In the genomic region with DNA sequence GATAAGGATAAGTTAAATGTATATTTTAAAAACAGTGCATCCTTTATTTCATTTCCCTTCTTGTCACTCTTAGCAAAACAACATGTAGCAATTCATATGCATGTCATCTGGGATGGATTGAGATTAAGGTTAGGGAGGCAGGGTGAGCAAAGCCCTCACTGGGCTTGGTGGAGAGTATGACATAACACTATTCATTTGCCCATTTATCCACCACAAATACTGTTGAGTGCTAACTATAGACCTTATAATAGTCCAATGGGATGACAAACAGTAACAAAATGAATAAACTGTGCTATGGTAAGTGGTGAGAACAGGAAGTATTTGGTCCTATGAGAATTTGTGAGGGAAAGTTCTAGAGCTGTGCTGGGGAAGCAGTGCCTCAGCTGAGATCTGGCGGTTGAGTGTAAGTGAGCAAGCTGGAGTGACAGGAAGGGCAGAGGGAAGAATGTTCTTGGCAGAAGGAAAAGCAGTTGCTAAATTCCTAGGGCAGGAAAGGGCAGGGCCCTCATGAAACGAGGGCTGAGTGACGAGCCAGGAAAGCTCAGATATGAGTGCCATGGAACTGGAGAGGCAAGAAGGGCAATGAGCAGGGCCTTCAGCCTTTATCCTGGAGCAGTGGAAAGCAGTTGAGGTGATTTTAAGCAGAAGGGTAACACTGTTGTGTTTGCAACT, we compare ENCODE assay signal across 11 cellular contexts. TPM values are rescaled to one million over a fixed set of nuclear protein-coding genes. Genes with fewer than 3 reads are reported as not detected.
DNase-seq lines count a peak whose midpoint lies in the region; ATAC-seq and TF ChIP-seq lines count a peak whose summit lies in the region.
"Had no signal": no experiment of that assay in that cellular context is flagged by ENCODE, and none has a peak within 500 bp of the region (broad histone marks: within the 10 kb centered on the region; RNA-seq: fewer than 3 reads in every experiment).

No MANE protein-coding gene starts in this region.

- intact Hi-C loops in CD14-positive monocyte (cut with micrococcal nuclease) (loop anchor here in 1 of 2 donors (10.0 kb wide), 2 partner anchors 98 to 178 kb away; no protein-coding TSS in a partner anchor), natural killer cell (cut with micrococcal nuclease) (no loop called here)

- ATAC-seq in natural killer cell = no peak
- ATAC-seq: body of pancreas had no signal

- H3K27me3 Mint-ChIP-seq in CD14-positive monocyte (ENCODE audit: low read depth in 3 of 3) = no peaks in the 10 kb centered on the region
- H3K27me3 Mint-ChIP-seq in natural killer cell (ENCODE audit: low read depth in 2 of 2) = no peaks in the 10 kb centered on the region
- H3K27me3 Mint-ChIP-seq: IgD-negative memory B cell had no signal

- no peak for TF ChIP-seq CTCF in CD14-positive monocyte (IDR thresholded peaks at IDR 0.05)
- no peak for TF ChIP-seq CTCF in RWPE1 (conservative IDR thresholded peaks at IDR 0.05; ENCODE audit: low read depth)
- TF ChIP-seq CTCF in natural killer cell (IDR thresholded peaks at IDR 0.05) = no peak

- no peak for DNase-seq in CD14-positive monocyte (ENCODE audit: low spot score)
- peak; percentile 44 for DNase-seq in RWPE1 (ENCODE audit: low spot score)
- DNase-seq in fibroblast of the conjunctiva (ENCODE audit: low read depth) = peak; percentile 52
- DNase-seq in mucosa of gallbladder (ENCODE audit: low spot score) = peak; percentile 11
- DNase-seq in natural killer cell = no peak
- no peak for DNase-seq in central memory CD4-positive, alpha-beta T cell
- DNase-seq in NCI-H1436 (lab: John Stamatoyannopoulos, UW) = no peak
- no peak for DNase-seq in NCI-H446 (lab: John Stamatoyannopoulos, UW)
- DNase-seq: activated CD4-positive, alpha-beta T cell treated with anti-CD3 and anti-CD28 coated beads for 1 hour; body of pancreas had no signal

- H3K9me3 Mint-ChIP-seq in CD14-positive monocyte = no peaks in the 10 kb centered on the region
- H3K9me3 Mint-ChIP-seq in natural killer cell = no peaks in the 10 kb centered on the region
- H3K9me3 Mint-ChIP-seq: IgD-negative memory B cell had no signal

- peaks cover 18 to 28% of the 10 kb centered on the region in 2 donors for H3K36me3 Mint-ChIP-seq in CD14-positive monocyte
- H3K36me3 Mint-ChIP-seq in natural killer cell = no peaks in the 10 kb centered on the region

- H3K27ac Mint-ChIP-seq in CD14-positive monocyte (peak overlapping the region; percentile 55 to 88 (median 79)), natural killer cell (no peak overlapping the region)
- H3K27ac Mint-ChIP-seq: IgD-negative memory B cell had no signal

- H3K4me3 Mint-ChIP-seq in CD14-positive monocyte (peak overlapping the region; percentile 39 to 65), natural killer cell (no peak overlapping the region)
- H3K4me3 Mint-ChIP-seq: IgD-negative memory B cell had no signal

- CTCF ChIA-PET in RWPE1 (lab: Yijun Ruan, JAX) = interaction anchor here (0.6 kb wide), 1 partner anchor 24 kb away, joined by 4 read pairs; no protein-coding TSS in a partner anchor

- H3K4me1 Mint-ChIP-seq in CD14-positive monocyte (peaks cover 64% of the 10 kb centered on the region), natural killer cell (peaks cover 18 to 30% of the 10 kb centered on the region in 2 donors)

- peak overlapping the region; percentile 71 for H3K27ac ChIP-seq in RWPE1
- H3K27ac ChIP-seq: body of pancreas had no signal

- POLR2A ChIA-PET in RWPE1 (lab: Yijun Ruan, JAX; ENCODE audit: low non-redundant PET) = no interaction called here

RNA-seq across cellular contexts. Expression of a gene that starts 6.7 kb away (rescaled TPM):
- polyA plus RNA-seq in CD14-positive monocyte = 10 to 100 TPM; 30.4 to 35.5 TPM
- 113 TPM for total RNA-seq in mucosa of gallbladder
- total RNA-seq in natural killer cell = 10 to 100 TPM; 21.0 to 26.3 (median 26.1) TPM

Comparison
In these comparisons a context has a peak if more than half of its experiments do, and no peak if none do; other contexts are left out.
1. DNase-seq: peak in RWPE1 (single experiment), fibroblast of the conjunctiva (single experiment) and mucosa of gallbladder (single experiment); none in CD14-positive monocyte (single experiment), natural killer cell (single experiment), central memory CD4-positive, alpha-beta T cell (single experiment), NCI-H1436 (single experiment) and NCI-H446 (0 of 2).
2. H3K27ac Mint-ChIP-seq: peak in CD14-positive monocyte (7 of 7); none in natural killer cell (0 of 2).